Comparison of ENCODE assay signal across 1 cellular context in genomic region chr17:57440522-57441269, GRCh38.
TF ChIP-seq lines count a peak whose summit lies in the region.

No MANE protein-coding gene starts in this region.

TF ChIP-seq in K562, 482 proteins besides CTCF, POLR2A, EP300 and RAD21 (continued from another document and continues in another):
- TF ChIP-seq CXXC5 (CRISPR knock-in tag; IDR thresholded peaks at IDR 0.05) (0 out of 2 replicates have a peak, but pooled peaks have one; percentile 25), MYNN (IDR thresholded peaks at IDR 0.05) (no peak), MYNN (CRISPR knock-in tag; IDR thresholded peaks at IDR 0.05) (no peak), THRAP3 (IDR thresholded peaks at IDR 0.05; ENCODE audit: borderline replicate concordance) (no peak), USF2 (CRISPR knock-in tag; IDR thresholded peaks at IDR 0.05) (no peak), MCM5 (IDR thresholded peaks at IDR 0.05; ENCODE audit: low read depth) (no peak), ZBTB7A (IDR thresholded peaks at IDR 0.05; ENCODE audit: borderline replicate concordance, control insufficient read depth, low read depth, low read length) (no peak), GATAD2B (IDR thresholded peaks at IDR 0.05; ENCODE audit: borderline replicate concordance) (no peak), NFE2L1 (tag; IDR thresholded peaks at IDR 0.05; ENCODE audit: borderline replicate concordance, low read depth) (no peak), ZSCAN32 (CRISPR knock-in tag; IDR thresholded peaks at IDR 0.05) (no peak), NFRKB (IDR thresholded peaks at IDR 0.05; ENCODE audit: low read depth) (no peak), ZNF780A (CRISPR knock-in tag; IDR thresholded peaks at IDR 0.05) (no peak), ZBTB12 (CRISPR knock-in tag; IDR thresholded peaks at IDR 0.05) (no peak), TAF1 (IDR thresholded peaks at IDR 0.05; ENCODE audit: control insufficient read depth, extremely low read depth, insufficient read depth, low read length, severe bottlenecking) (no peak), SP2 (IDR thresholded peaks at IDR 0.05; ENCODE audit: extremely low read depth, low read depth, low read length, poor library complexity, severe bottlenecking) (no peak), ARID1B (IDR thresholded peaks at IDR 0.05) (no peak), ILF3 (IDR thresholded peaks at IDR 0.05; ENCODE audit: borderline replicate concordance) (no peak), FOXK2 (conservative IDR thresholded peaks at IDR 0.05 in 1 of 2, IDR thresholded peaks at IDR 0.05 in 1 of 2; ENCODE audit: low read depth in 2 of 2) (no peak), TEAD1 (CRISPR knock-in tag; IDR thresholded peaks at IDR 0.05) (no peak), CTCFL (IDR thresholded peaks at IDR 0.05; ENCODE audit: borderline replicate concordance, insufficient read depth, low read depth, low read length, poor library complexity, severe bottlenecking) (peak; percentile 30), RBM25 (IDR thresholded peaks at IDR 0.05; ENCODE audit: low read depth, low read length, severe bottlenecking) (no peak), ETV6 (IDR thresholded peaks at IDR 0.05; ENCODE audit: borderline replicate concordance in 1 of 2, low read depth in 2 of 2, low read length in 1 of 2) (no peak), ETV6 (CRISPR knock-in tag; IDR thresholded peaks at IDR 0.05; ENCODE audit: borderline replicate concordance) (no peak), SREBF1 (IDR thresholded peaks at IDR 0.05; ENCODE audit: borderline replicate concordance, low read depth, low read length) (no peak), HDAC2 (IDR thresholded peaks at IDR 0.05) (no peak), PHTF2 (CRISPR knock-in tag; IDR thresholded peaks at IDR 0.05) (no peak), EP400 (IDR thresholded peaks at IDR 0.05) (no peak), ZBTB33 (CRISPR knock-in tag; IDR thresholded peaks at IDR 0.05) (peak; percentile 68), ZNF696 (CRISPR knock-in tag; conservative IDR thresholded peaks at IDR 0.05) (no peak), FIP1L1 (IDR thresholded peaks at IDR 0.05; ENCODE audit: low read depth, low read length, poor library complexity, severe bottlenecking) (no peak), ZNF830 (CRISPR knock-in tag; IDR thresholded peaks at IDR 0.05) (no peak), FOXM1 (IDR thresholded peaks at IDR 0.05; ENCODE audit: low read depth) (no peak), FOXM1 (CRISPR knock-in tag; IDR thresholded peaks at IDR 0.05; ENCODE audit: low read depth) (no peak), ZNF282 (CRISPR knock-in tag; IDR thresholded peaks at IDR 0.05) (no peak), NRF1 (conservative IDR thresholded peaks at IDR 0.05 in 1 of 2, IDR thresholded peaks at IDR 0.05 in 1 of 2) (0 out of 4 replicates have a peak, but pooled peaks of 1 of the 2 experiments have one; percentile 8), ILK (tag; IDR thresholded peaks at IDR 0.05; ENCODE audit: borderline replicate concordance, low read depth) (no peak), POLR3G (IDR thresholded peaks at IDR 0.05; ENCODE audit: extremely low read depth, insufficient read length, insufficient replicate concordance) (no peak), DNMT1 (IDR thresholded peaks at IDR 0.05) (no peak), BDP1 (IDR thresholded peaks at IDR 0.05; ENCODE audit: insufficient read depth, insufficient read length) (no peak), YY1 (IDR thresholded peaks at IDR 0.05; ENCODE audit: borderline replicate concordance in 1 of 3, control insufficient read depth in 1 of 3, extremely low read depth in 1 of 3, insufficient read depth in 3 of 3, insufficient read length in 1 of 3, insufficient replicate concordance in 2 of 3, low read depth in 1 of 3, low read length in 2 of 3) (peak; percentile 39 to 91 (median 76)), RBM15 (IDR thresholded peaks at IDR 0.05; ENCODE audit: insufficient read depth, low read length) (no peak), U2AF2 (optimal IDR thresholded peaks at IDR 0.05; ENCODE audit: low read depth, low read length) (no peak)
- TF ChIP-seq, protein P1, sequence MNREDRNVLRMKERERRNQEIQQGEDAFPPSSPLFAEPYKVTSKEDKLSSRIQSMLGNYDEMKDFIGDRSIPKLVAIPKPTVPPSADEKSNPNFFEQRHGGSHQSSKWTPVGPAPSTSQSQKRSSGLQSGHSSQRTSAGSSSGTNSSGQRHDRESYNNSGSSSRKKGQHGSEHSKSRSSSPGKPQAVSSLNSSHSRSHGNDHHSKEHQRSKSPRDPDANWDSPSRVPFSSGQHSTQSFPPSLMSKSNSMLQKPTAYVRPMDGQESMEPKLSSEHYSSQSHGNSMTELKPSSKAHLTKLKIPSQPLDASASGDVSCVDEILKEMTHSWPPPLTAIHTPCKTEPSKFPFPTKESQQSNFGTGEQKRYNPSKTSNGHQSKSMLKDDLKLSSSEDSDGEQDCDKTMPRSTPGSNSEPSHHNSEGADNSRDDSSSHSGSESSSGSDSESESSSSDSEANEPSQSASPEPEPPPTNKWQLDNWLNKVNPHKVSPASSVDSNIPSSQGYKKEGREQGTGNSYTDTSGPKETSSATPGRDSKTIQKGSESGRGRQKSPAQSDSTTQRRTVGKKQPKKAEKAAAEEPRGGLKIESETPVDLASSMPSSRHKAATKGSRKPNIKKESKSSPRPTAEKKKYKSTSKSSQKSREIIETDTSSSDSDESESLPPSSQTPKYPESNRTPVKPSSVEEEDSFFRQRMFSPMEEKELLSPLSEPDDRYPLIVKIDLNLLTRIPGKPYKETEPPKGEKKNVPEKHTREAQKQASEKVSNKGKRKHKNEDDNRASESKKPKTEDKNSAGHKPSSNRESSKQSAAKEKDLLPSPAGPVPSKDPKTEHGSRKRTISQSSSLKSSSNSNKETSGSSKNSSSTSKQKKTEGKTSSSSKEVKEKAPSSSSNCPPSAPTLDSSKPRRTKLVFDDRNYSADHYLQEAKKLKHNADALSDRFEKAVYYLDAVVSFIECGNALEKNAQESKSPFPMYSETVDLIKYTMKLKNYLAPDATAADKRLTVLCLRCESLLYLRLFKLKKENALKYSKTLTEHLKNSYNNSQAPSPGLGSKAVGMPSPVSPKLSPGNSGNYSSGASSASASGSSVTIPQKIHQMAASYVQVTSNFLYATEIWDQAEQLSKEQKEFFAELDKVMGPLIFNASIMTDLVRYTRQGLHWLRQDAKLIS (CRISPR knock-in tag; IDR thresholded peaks at IDR 0.05), result no peak
- TF ChIP-seq, protein P2, sequence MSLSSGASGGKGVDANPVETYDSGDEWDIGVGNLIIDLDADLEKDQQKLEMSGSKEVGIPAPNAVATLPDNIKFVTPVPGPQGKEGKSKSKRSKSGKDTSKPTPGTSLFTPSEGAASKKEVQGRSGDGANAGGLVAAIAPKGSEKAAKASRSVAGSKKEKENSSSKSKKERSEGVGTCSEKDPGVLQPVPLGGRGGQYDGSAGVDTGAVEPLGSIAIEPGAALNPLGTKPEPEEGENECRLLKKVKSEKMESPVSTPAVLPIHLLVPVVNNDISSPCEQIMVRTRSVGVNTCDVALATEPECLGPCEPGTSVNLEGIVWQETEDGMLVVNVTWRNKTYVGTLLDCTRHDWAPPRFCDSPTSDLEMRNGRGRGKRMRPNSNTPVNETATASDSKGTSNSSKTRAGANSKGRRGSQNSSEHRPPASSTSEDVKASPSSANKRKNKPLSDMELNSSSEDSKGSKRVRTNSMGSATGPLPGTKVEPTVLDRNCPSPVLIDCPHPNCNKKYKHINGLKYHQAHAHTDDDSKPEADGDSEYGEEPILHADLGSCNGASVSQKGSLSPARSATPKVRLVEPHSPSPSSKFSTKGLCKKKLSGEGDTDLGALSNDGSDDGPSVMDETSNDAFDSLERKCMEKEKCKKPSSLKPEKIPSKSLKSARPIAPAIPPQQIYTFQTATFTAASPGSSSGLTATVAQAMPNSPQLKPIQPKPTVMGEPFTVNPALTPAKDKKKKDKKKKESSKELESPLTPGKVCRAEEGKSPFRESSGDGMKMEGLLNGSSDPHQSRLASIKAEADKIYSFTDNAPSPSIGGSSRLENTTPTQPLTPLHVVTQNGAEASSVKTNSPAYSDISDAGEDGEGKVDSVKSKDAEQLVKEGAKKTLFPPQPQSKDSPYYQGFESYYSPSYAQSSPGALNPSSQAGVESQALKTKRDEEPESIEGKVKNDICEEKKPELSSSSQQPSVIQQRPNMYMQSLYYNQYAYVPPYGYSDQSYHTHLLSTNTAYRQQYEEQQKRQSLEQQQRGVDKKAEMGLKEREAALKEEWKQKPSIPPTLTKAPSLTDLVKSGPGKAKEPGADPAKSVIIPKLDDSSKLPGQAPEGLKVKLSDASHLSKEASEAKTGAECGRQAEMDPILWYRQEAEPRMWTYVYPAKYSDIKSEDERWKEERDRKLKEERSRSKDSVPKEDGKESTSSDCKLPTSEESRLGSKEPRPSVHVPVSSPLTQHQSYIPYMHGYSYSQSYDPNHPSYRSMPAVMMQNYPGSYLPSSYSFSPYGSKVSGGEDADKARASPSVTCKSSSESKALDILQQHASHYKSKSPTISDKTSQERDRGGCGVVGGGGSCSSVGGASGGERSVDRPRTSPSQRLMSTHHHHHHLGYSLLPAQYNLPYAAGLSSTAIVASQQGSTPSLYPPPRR (CRISPR knock-in tag; IDR thresholded peaks at IDR 0.05; ENCODE audit: borderline replicate concordance), result no peak
- TF ChIP-seq, protein P3, sequence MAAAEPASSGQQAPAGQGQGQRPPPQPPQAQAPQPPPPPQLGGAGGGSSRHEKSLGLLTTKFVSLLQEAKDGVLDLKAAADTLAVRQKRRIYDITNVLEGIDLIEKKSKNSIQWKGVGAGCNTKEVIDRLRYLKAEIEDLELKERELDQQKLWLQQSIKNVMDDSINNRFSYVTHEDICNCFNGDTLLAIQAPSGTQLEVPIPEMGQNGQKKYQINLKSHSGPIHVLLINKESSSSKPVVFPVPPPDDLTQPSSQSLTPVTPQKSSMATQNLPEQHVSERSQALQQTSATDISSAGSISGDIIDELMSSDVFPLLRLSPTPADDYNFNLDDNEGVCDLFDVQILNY (CRISPR knock-in tag; IDR thresholded peaks at IDR 0.05), result no peak
